Comparison of ENCODE assay signal across 26 cellular contexts in genomic region chr11:1738380-1738779, GRCh38. TPM values are rescaled to one million over a fixed set of nuclear protein-coding genes. Genes with fewer than 3 reads are reported as not detected.
"Had no signal": no experiment of that assay in that cellular context is flagged by ENCODE, and none has a peak within 500 bp of the region (broad histone marks: within the 10 kb centered on the region; RNA-seq: fewer than 3 reads in every experiment).

No MANE protein-coding gene starts in this region.

- H3K36me3 ChIP-seq: breast epithelium had no signal

- H3K27ac ChIP-seq: breast epithelium, SK-N-MC had no signal

- DNase-seq: activated CD4-positive, alpha-beta memory T cell treated with anti-CD3 and anti-CD28 coated beads for 36 hours; activated CD4-positive, alpha-beta T cell treated with anti-CD3 and anti-CD28 coated beads, Interleukin-2, amount 10 ng/mL, durations not matched to agents 7 days and 5 days; activated CD4-positive, CD25-positive, alpha-beta regulatory T cell; activated naive CD4-positive, alpha-beta T cell treated with anti-CD3 and anti-CD28 coated beads, Interleukin-2, amount 50 U/mL, for 16 hours; activated naive CD8-positive, alpha-beta T cell treated with anti-CD3 and anti-CD28 coated beads, Interleukin-2, amount 10 ng/mL, durations not matched to agents 7 days and 5 days; activated T-cell treated with anti-CD3 and anti-CD28 coated beads for 4 hours; activated T-cell treated with anti-CD3 and anti-CD28 coated beads, Interleukin-2, amount 50 U/mL, for 48 hours; central memory CD4-positive, alpha-beta T cell; Karpas-422; NCI-H1930; NCI-H2107; NCI-H226; NCI-H526 treated with DMSO at 0.1 percent for 48 hours; PC-3; T-cell; T-helper 2 cell; T1000 had no signal

- H3K4me3 ChIP-seq: breast epithelium, K562, SK-N-MC had no signal

- H3K4me1 ChIP-seq: breast epithelium had no signal

RNA-seq across cellular contexts. Expression of gene KRTAP5-6, which starts 41.4 kb away (rescaled TPM):
- total RNA-seq: activated CD4-positive, alpha-beta memory T cell treated with anti-CD3 and anti-CD28 coated beads for 36 hours; activated CD4-positive, alpha-beta T cell treated with anti-CD3 and anti-CD28 coated beads, Interleukin-2, amount 10 ng/mL, durations not matched to agents 7 days and 5 days; activated CD8-positive, alpha-beta memory T cell treated with anti-CD3 and anti-CD28 coated beads for 36 hours; activated naive CD8-positive, alpha-beta T cell treated with anti-CD3 and anti-CD28 coated beads, Interleukin-2, amount 10 ng/mL, durations not matched to agents 7 days and 5 days; activated T-helper 17 cell treated with anti-CD3 and anti-CD28 coated beads, Interleukin-2, amount 50 U/mL, for 72 hours; aorta; breast epithelium; K562; NCI-H460; PC-3; Right ventricle myocardium inferior; RPMI7951; T-cell had no signal
- polyA plus RNA-seq: aorta, K562 had no signal
